In genomic region chr12:111664961-111665865, GRCh38 we compare ENCODE assay signal across 20 cellular contexts. TPM values are rescaled to one million over a fixed set of nuclear protein-coding genes. Genes with fewer than 3 reads are reported as not detected.
DNase-seq lines count a peak whose midpoint lies in the region; ATAC-seq and TF ChIP-seq lines count a peak whose summit lies in the region.
"Had no signal": no experiment of that assay in that cellular context is flagged by ENCODE, and none has a peak within 500 bp of the region (broad histone marks: within the 10 kb centered on the region; RNA-seq: fewer than 3 reads in every experiment).

No MANE protein-coding gene starts in this region.

- no peak overlapping the region for H2BK120ac ChIP-seq in H9 (ENCODE audit: low read depth, low read length, poor library complexity, severe bottlenecking)

- no peak overlapping the region for H4K91ac ChIP-seq in H9 (ENCODE audit: insufficient read length, low read depth, low read length)

- H3K9me3 ChIP-seq in H9 (ENCODE audit: control insufficient read depth, low read depth, low read length), result no peaks in the 10 kb centered on the region
- H3K9me3 ChIP-seq: Caco-2, colonic mucosa, ovary had no signal

- H2AK5ac ChIP-seq in H9 (ENCODE audit: insufficient read length, low read length), result no peak overlapping the region

- no peaks in the 10 kb centered on the region for H4K20me1 ChIP-seq in H9 (ENCODE audit: control insufficient read depth, insufficient read depth, insufficient read length)

- DNase-seq in H9 (no peak), amniotic epithelial cell (ENCODE audit: low read depth) (peak; percentile 22), erythroblast (lab: John Stamatoyannopoulos, UW) (peak; percentile 37 to 72), posterior cingulate gyrus (peak in 9 of 10 donors; percentile 34 to 90 (median 57))
- no peak for DNase-seq in activated CD8-positive, alpha-beta memory T cell treated with anti-CD3 and anti-CD28 coated beads for 24 hours
- DNase-seq in effector CD4-positive, alpha-beta T cell, result no peak
- DNase-seq: activated CD4-positive, alpha-beta memory T cell treated with anti-CD3 and anti-CD28 coated beads for 36 hours; activated T-cell treated with anti-CD3 and anti-CD28 coated beads, Interleukin-2, amount 50 U/mL, for 4 hours; amniotic stem cell; Caco-2; colonic mucosa; GOT3; NCI-H2081 treated with DMSO at 0.1 percent for 48 hours; NCI-H524; ovary; SHP77; stimulated activated CD4-positive, alpha-beta T cell treated with anti-CD3 and anti-CD28 coated beads, Interleukin-2, amount 100 ng/mL, for 24 hours; T-helper 1 cell had no signal

- no peak for TF ChIP-seq CTCF in H9 (conservative IDR thresholded peaks at IDR 0.05)

- no peaks in the 10 kb centered on the region for H3K79me2 ChIP-seq in H9 (ENCODE audit: insufficient read depth, low read length)

- H2BK15ac ChIP-seq in H9 (ENCODE audit: low read depth, low read length), result no peak overlapping the region

- H3K4me3 Mint-ChIP-seq in H9, result no peak overlapping the region
- H3K4me3 Mint-ChIP-seq: activated CD4-positive, alpha-beta memory T cell treated with anti-CD3 and anti-CD28 coated beads for 36 hours; activated T-cell treated with anti-CD3 and anti-CD28 coated beads, Interleukin-2, amount 50 U/mL, for 4 hours had no signal

- no peak overlapping the region for H4K5ac ChIP-seq in H9 (ENCODE audit: insufficient read length, low read depth, low read length)

- no peak overlapping the region for H4K8ac ChIP-seq in H9 (replicated peaks; ENCODE audit: insufficient read length, low read depth, low read length)

- no peaks in the 10 kb centered on the region for H3K79me1 ChIP-seq in H9 (ENCODE audit: insufficient read depth, low read depth, low read length, poor library complexity, severe bottlenecking)

- H3K4me1 Mint-ChIP-seq in H9, result peaks cover 0 to 10% of the 10 kb centered on the region in 2 experiments; a peak in 1 of 4 replicates

- no peak overlapping the region for H3K4me2 ChIP-seq in H9 (ENCODE audit: insufficient read depth, insufficient read length, low read length)

- TF ChIP-seq POLR2A in erythroblast (IDR thresholded peaks at IDR 0.05; ENCODE audit: low read length), result no peak

- H3K18ac ChIP-seq in H9 (ENCODE audit: insufficient read length, low read depth, low read length), result no peak overlapping the region

- H3K14ac ChIP-seq in H9 (ENCODE audit: insufficient read depth, low read length), result no peak overlapping the region

- no peak overlapping the region for H3T11ph ChIP-seq in H9 (ENCODE audit: low read length)

- H3K4ac ChIP-seq in H9 (ENCODE audit: low read depth, low read length), result no peak overlapping the region

- no peaks in the 10 kb centered on the region for H3K27me3 Mint-ChIP-seq in H9 (ENCODE audit: low read depth)
- H3K27me3 Mint-ChIP-seq: activated CD4-positive, alpha-beta memory T cell treated with anti-CD3 and anti-CD28 coated beads for 36 hours had no signal

- H3K4me1 ChIP-seq in H9 (ENCODE audit: insufficient read depth, low read length), result no peaks in the 10 kb centered on the region
- H3K4me1 ChIP-seq: Caco-2, colonic mucosa had no signal

- no peak overlapping the region for H3K9ac ChIP-seq in H9 (ENCODE audit: extremely low read depth, insufficient read length, low read length)

- WGBS in H9 (ENCODE audit: extremely low coverage, insufficient read length, low lambda C conversion rate), result no CpG with 5 or more reads among the region's 11 CpGs

- no peak overlapping the region for H3K56ac ChIP-seq in H9 (ENCODE audit: insufficient read length, low read depth, low read length)

- H3K9me3 Mint-ChIP-seq in H9, result no peaks in the 10 kb centered on the region
- H3K9me3 Mint-ChIP-seq: activated CD4-positive, alpha-beta memory T cell treated with anti-CD3 and anti-CD28 coated beads for 36 hours; activated T-cell treated with anti-CD3 and anti-CD28 coated beads, Interleukin-2, amount 50 U/mL, for 4 hours had no signal

- no peak for ATAC-seq in GM18517 (IDR thresholded peaks at IDR 0.05; ENCODE audit: unreplicated experiment)
- ATAC-seq: activated T-cell treated with anti-CD3 and anti-CD28 coated beads, Interleukin-2, amount 50 U/mL, for 4 hours had no signal

- no peak overlapping the region for H2AFZ ChIP-seq in H9 (ENCODE audit: low read length)

- peaks cover 10 to 72% (median 47%) of the 10 kb centered on the region in 3 experiments; a peak in 6 of 7 replicates for H3K36me3 Mint-ChIP-seq in H9 (ENCODE audit: insufficient read depth in 1 of 3, low read depth in 3 of 3)

- H3K27ac Mint-ChIP-seq in H9, result peak overlapping the region in 2 of 3 experiments; percentile 58 to 66; a peak in 5 of 7 replicates
- H3K27ac Mint-ChIP-seq: activated CD4-positive, alpha-beta memory T cell treated with anti-CD3 and anti-CD28 coated beads for 36 hours had no signal

- no peaks in the 10 kb centered on the region for H3K27me3 ChIP-seq in H9 (ENCODE audit: insufficient read depth, low read length)
- H3K27me3 ChIP-seq: colonic mucosa, ovary had no signal

- no peak overlapping the region for H3K27ac ChIP-seq in H9 (ENCODE audit: insufficient read length, low read depth, low read length)
- H3K27ac ChIP-seq: colonic mucosa, ovary, VCaP had no signal

- H3K23me2 ChIP-seq in H9 (ENCODE audit: insufficient read length, low read depth, low read length, poor library complexity, severe bottlenecking), result no peaks in the 10 kb centered on the region

- H2BK20ac ChIP-seq in H9 (ENCODE audit: low read depth, low read length, poor library complexity, severe bottlenecking), result no peak overlapping the region

- H2BK5ac ChIP-seq in H9 (ENCODE audit: insufficient read length, low read length), result no peak overlapping the region

- intact Hi-C loops in posterior cingulate gyrus (cut with DNase I), result no loop called here

- H3K23ac ChIP-seq in H9 (ENCODE audit: insufficient read length, low read depth, low read length), result no peak overlapping the region

- no peak overlapping the region for H2BK12ac ChIP-seq in H9 (ENCODE audit: insufficient read length, low read depth, low read length)

RNA-seq across cellular contexts. Expression of gene BRAP, which starts 20.5 kb away (rescaled TPM):
- 23.4 and 25.0 TPM in 2 replicates for total RNA-seq in H9 (2021)

RNA-seq across cellular contexts. Expression of gene ACAD10, which starts 20.6 kb away (rescaled TPM):
- total RNA-seq in H9 (2021), result 24.3 and 25.7 TPM in 2 replicates

Comparison
In these comparisons a context has a peak if more than half of its experiments do, and no peak if none do; other contexts are left out.
1. DNase-seq: peak in amniotic epithelial cell (single experiment), erythroblast (2 of 2) and posterior cingulate gyrus (9 of 10); none in H9 (single experiment), activated CD8-positive, alpha-beta memory T cell treated with anti-CD3 and anti-CD28 coated beads for 24 hours (single experiment) and effector CD4-positive, alpha-beta T cell (single experiment).